Comparison of ENCODE assay signal across 1 cellular context in the genomic region with DNA sequence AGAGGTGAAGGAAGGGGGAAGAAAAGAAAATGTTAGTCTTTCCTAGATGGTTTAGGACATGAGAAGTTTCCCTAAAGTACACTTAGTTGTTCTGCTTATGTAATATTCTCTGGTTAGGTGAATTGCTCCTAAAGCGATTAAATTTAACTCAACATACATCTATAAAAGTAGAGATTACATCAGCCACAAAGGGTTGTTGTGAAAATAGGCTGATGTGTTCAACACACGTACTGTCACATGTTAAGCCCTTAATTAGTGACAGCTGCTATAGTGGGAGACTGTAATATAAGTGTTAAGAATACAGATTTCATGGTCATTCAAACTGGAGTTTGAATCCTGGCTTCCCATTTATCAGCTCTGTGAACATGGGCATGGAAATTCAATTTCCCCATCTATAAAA.
TF ChIP-seq lines count a peak whose summit lies in the region.

No MANE protein-coding gene starts in this region.

TF ChIP-seq in HEK293, 187 proteins besides CTCF, POLR2A, EP300 and RAD21 (continued from another document):
- TF ChIP-seq, protein P1, sequence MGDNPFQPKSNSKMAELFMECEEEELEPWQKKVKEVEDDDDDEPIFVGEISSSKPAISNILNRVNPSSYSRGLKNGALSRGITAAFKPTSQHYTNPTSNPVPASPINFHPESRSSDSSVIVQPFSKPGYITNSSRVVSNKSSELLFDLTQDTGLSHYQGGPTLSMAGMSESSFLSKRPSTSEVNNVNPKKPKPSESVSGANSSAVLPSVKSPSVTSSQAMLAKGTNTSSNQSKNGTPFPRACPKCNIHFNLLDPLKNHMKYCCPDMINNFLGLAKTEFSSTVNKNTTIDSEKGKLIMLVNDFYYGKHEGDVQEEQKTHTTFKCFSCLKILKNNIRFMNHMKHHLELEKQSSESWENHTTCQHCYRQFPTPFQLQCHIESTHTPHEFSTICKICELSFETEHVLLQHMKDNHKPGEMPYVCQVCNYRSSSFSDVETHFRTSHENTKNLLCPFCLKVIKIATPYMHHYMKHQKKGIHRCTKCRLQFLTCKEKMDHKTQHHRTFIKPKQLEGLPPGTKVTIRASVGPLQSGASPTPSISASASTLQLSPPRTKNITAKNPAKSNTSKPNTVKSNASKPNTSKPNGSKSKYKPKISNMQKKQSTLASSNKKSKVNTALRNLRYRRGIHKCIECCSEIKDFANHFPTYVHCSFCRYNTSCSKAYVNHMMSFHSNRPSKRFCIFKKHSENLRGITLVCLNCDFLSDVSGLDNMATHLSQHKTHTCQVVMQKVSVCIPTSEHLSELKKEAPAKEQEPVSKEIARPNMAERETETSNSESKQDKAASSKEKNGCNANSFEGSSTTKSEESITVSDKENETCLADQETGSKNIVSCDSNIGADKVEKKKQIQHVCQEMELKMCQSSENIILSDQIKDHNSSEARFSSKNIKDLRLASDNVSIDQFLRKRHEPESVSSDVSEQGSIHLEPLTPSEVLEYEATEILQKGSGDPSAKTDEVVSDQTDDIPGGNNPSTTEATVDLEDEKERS (tag by site-specific recombination; IDR thresholded peaks at IDR 0.05), result no peak
- TF ChIP-seq ZNF138 (tag by site-specific recombination; IDR thresholded peaks at IDR 0.05; ENCODE audit: borderline replicate concordance) (no peak), ZSCAN23 (tag by site-specific recombination; IDR thresholded peaks at IDR 0.05) (no peak), BCL11A (tag by site-specific recombination; IDR thresholded peaks at IDR 0.05; ENCODE audit: low read depth) (0 out of 2 replicates have a peak, but pooled peaks have one; percentile 25), ZNF830 (tag by site-specific recombination; IDR thresholded peaks at IDR 0.05; ENCODE audit: low read depth) (no peak), ZNF837 (tag by site-specific recombination; IDR thresholded peaks at IDR 0.05) (no peak), KLF10 (tag by site-specific recombination; IDR thresholded peaks at IDR 0.05) (no peak), SP7 (tag by site-specific recombination; IDR thresholded peaks at IDR 0.05) (peak; percentile 46; the same call in 1 of the 2 replicates), ZNF548 (tag by site-specific recombination; IDR thresholded peaks at IDR 0.05) (no peak), ZNF354C (tag by site-specific recombination; IDR thresholded peaks at IDR 0.05; ENCODE audit: borderline replicate concordance, low read depth) (no peak), ZBTB20 (tag by site-specific recombination; IDR thresholded peaks at IDR 0.05) (peak; percentile 53), KLF1 (tag by site-specific recombination; IDR thresholded peaks at IDR 0.05) (no peak), ZNF24 (tag by site-specific recombination; IDR thresholded peaks at IDR 0.05) (0 out of 2 replicates have a peak, but pooled peaks have one; percentile 36), ZNF792 (tag by site-specific recombination; IDR thresholded peaks at IDR 0.05) (no peak), GFI1B (tag by site-specific recombination; IDR thresholded peaks at IDR 0.05) (no peak), ZBTB7A (tag by site-specific recombination; IDR thresholded peaks at IDR 0.05; ENCODE audit: low read depth) (no peak), ZNF366 (tag by site-specific recombination; conservative IDR thresholded peaks at IDR 0.05) (peak; percentile 53; the same call in 1 of the 2 replicates), ZNF223 (tag by site-specific recombination; IDR thresholded peaks at IDR 0.05) (no peak), IKZF3 (tag by site-specific recombination; IDR thresholded peaks at IDR 0.05) (0 out of 2 replicates have a peak, but pooled peaks have one; percentile 16), SP2 (tag by site-specific recombination; IDR thresholded peaks at IDR 0.05) (no peak), ZNF211 (tag by site-specific recombination; IDR thresholded peaks at IDR 0.05; ENCODE audit: low read depth) (no peak), ZNF48 (tag by site-specific recombination; IDR thresholded peaks at IDR 0.05) (no peak), ZNF132 (tag by site-specific recombination; IDR thresholded peaks at IDR 0.05; ENCODE audit: borderline replicate concordance) (no peak), ZNF112 (tag by site-specific recombination; IDR thresholded peaks at IDR 0.05) (no peak), ZFP37 (tag by site-specific recombination; IDR thresholded peaks at IDR 0.05) (no peak), ZNF404 (tag by site-specific recombination; IDR thresholded peaks at IDR 0.05) (no peak), ZNF76 (tag by site-specific recombination; IDR thresholded peaks at IDR 0.05; ENCODE audit: borderline replicate concordance, low read depth) (0 out of 2 replicates have a peak, but pooled peaks have one; percentile 12), SETDB1 (IDR thresholded peaks at IDR 0.05; ENCODE audit: insufficient read length, low read length) (no peak)
- TF ChIP-seq, protein P2, sequence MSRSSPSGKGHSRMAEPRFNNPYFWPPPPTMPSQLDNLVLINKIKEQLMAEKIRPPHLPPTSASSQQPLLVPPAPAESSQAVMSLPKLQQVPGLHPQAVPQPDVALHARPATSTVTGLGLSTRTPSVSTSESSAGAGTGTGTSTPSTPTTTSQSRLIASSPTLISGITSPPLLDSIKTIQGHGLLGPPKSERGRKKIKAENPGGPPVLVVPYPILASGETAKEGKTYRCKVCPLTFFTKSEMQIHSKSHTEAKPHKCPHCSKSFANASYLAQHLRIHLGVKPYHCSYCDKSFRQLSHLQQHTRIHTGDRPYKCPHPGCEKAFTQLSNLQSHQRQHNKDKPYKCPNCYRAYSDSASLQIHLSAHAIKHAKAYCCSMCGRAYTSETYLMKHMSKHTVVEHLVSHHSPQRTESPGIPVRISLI (tag by site-specific recombination; IDR thresholded peaks at IDR 0.05), result no peak
- TF ChIP-seq, protein P3, sequence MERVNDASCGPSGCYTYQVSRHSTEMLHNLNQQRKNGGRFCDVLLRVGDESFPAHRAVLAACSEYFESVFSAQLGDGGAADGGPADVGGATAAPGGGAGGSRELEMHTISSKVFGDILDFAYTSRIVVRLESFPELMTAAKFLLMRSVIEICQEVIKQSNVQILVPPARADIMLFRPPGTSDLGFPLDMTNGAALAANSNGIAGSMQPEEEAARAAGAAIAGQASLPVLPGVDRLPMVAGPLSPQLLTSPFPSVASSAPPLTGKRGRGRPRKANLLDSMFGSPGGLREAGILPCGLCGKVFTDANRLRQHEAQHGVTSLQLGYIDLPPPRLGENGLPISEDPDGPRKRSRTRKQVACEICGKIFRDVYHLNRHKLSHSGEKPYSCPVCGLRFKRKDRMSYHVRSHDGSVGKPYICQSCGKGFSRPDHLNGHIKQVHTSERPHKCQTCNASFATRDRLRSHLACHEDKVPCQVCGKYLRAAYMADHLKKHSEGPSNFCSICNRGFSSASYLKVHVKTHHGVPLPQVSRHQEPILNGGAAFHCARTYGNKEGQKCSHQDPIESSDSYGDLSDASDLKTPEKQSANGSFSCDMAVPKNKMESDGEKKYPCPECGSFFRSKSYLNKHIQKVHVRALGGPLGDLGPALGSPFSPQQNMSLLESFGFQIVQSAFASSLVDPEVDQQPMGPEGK (tag by site-specific recombination; IDR thresholded peaks at IDR 0.05), result no peak
- TF ChIP-seq, protein P4, sequence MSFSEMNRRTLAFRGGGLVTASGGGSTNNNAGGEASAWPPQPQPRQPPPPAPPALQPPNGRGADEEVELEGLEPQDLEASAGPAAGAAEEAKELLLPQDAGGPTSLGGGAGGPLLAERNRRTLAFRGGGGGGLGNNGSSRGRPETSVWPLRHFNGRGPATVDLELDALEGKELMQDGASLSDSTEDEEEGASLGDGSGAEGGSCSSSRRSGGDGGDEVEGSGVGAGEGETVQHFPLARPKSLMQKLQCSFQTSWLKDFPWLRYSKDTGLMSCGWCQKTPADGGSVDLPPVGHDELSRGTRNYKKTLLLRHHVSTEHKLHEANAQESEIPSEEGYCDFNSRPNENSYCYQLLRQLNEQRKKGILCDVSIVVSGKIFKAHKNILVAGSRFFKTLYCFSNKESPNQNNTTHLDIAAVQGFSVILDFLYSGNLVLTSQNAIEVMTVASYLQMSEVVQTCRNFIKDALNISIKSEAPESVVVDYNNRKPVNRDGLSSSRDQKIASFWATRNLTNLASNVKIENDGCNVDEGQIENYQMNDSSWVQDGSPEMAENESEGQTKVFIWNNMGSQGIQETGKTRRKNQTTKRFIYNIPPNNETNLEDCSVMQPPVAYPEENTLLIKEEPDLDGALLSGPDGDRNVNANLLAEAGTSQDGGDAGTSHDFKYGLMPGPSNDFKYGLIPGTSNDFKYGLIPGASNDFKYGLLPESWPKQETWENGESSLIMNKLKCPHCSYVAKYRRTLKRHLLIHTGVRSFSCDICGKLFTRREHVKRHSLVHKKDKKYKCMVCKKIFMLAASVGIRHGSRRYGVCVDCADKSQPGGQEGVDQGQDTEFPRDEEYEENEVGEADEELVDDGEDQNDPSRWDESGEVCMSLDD (tag by site-specific recombination; IDR thresholded peaks at IDR 0.05), result no peak
- TF ChIP-seq, protein P5, sequence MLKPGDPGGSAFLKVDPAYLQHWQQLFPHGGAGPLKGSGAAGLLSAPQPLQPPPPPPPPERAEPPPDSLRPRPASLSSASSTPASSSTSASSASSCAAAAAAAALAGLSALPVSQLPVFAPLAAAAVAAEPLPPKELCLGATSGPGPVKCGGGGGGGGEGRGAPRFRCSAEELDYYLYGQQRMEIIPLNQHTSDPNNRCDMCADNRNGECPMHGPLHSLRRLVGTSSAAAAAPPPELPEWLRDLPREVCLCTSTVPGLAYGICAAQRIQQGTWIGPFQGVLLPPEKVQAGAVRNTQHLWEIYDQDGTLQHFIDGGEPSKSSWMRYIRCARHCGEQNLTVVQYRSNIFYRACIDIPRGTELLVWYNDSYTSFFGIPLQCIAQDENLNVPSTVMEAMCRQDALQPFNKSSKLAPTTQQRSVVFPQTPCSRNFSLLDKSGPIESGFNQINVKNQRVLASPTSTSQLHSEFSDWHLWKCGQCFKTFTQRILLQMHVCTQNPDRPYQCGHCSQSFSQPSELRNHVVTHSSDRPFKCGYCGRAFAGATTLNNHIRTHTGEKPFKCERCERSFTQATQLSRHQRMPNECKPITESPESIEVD (tag by site-specific recombination; IDR thresholded peaks at IDR 0.05), result peak; percentile 56
- TF ChIP-seq, protein P6, sequence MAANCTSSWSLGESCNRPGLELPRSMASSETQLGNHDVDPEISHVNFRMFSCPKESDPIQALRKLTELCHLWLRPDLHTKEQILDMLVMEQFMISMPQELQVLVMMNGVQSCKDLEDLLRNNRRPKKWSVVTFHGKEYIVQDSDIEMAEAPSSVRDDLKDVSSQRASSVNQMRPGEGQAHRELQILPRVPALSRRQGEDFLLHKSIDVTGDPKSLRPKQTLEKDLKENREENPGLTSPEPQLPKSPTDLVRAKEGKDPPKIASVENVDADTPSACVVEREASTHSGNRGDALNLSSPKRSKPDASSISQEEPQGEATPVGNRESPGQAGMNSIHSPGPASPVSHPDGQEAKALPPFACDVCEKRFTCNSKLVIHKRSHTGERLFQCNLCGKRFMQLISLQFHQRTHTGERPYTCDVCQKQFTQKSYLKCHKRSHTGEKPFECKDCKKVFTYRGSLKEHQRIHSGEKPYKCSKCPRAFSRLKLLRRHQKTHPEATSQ (tag by site-specific recombination; IDR thresholded peaks at IDR 0.05), result no peak
- TF ChIP-seq, protein P7, sequence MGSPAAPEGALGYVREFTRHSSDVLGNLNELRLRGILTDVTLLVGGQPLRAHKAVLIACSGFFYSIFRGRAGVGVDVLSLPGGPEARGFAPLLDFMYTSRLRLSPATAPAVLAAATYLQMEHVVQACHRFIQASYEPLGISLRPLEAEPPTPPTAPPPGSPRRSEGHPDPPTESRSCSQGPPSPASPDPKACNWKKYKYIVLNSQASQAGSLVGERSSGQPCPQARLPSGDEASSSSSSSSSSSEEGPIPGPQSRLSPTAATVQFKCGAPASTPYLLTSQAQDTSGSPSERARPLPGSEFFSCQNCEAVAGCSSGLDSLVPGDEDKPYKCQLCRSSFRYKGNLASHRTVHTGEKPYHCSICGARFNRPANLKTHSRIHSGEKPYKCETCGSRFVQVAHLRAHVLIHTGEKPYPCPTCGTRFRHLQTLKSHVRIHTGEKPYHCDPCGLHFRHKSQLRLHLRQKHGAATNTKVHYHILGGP (tag by site-specific recombination; IDR thresholded peaks at IDR 0.05), result peak; percentile 64
- TF ChIP-seq, protein P8, sequence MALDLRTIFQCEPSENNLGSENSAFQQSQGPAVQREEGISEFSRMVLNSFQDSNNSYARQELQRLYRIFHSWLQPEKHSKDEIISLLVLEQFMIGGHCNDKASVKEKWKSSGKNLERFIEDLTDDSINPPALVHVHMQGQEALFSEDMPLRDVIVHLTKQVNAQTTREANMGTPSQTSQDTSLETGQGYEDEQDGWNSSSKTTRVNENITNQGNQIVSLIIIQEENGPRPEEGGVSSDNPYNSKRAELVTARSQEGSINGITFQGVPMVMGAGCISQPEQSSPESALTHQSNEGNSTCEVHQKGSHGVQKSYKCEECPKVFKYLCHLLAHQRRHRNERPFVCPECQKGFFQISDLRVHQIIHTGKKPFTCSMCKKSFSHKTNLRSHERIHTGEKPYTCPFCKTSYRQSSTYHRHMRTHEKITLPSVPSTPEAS (tag by site-specific recombination; IDR thresholded peaks at IDR 0.05), result no peak
- TF ChIP-seq, protein P9, sequence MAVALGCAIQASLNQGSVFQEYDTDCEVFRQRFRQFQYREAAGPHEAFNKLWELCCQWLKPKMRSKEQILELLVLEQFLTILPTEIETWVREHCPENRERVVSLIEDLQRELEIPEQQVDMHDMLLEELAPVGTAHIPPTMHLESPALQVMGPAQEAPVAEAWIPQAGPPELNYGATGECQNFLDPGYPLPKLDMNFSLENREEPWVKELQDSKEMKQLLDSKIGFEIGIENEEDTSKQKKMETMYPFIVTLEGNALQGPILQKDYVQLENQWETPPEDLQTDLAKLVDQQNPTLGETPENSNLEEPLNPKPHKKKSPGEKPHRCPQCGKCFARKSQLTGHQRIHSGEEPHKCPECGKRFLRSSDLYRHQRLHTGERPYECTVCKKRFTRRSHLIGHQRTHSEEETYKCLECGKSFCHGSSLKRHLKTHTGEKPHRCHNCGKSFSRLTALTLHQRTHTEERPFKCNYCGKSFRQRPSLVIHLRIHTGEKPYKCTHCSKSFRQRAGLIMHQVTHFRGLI (tag by site-specific recombination; IDR thresholded peaks at IDR 0.05), result no peak
